In the genomic region with DNA sequence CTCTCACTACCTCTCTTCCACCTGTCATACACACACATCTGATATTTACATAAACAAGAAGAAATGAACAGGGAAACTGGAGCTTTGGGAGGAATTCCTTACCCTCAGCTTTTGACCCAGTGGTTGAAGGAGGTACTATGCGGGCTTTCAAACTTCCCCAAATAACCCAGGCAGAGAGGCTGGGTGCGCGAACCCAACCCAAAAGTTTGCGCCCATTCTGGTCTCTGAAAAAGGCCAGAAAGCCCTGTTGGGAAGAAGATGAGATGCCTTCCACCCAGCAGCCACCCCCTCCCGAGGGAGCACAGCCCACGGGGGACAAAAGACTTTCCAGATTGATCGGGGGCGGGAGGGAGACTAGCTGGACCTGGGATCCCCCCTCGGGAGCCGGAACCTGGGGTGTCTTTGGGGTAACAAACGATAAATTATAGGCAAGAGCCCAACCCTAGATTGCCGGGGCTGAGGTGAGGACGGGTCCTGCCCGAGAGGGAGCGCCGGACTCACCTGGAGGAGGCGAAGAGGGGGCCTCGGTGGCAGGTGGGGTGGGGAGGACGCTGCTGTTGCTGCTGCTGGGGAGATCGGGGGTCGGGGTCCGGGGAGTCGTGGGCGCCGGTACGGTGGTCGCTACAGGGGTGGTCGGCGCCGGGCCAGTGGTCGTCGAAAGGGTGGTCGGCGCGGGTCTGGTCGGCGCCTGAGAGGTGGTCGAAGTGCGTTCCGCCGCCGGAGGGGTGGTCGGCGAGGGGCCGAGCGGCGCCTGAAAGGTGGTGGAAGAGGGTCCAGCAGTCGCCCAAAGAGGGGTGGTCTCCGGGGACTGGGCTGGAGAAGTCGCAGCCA, we compare ENCODE assay signal across 7 cellular contexts. TPM values are rescaled to one million over a fixed set of nuclear protein-coding genes. Genes with fewer than 3 reads are reported as not detected.
DNase-seq lines count a peak whose midpoint lies in the region; ATAC-seq and TF ChIP-seq lines count a peak whose summit lies in the region.

No MANE protein-coding gene starts in this region.

- peak overlapping the region; percentile 77 for H3K4me3 Mint-ChIP-seq in stimulated activated naive CD8-positive, alpha-beta T cell treated with anti-CD3 and anti-CD28 coated beads, Interleukin-15, Interleukin-2, amounts not matched to agents 100 ng/mL and 50 ng/mL, for 24 hours

- peak overlapping the region; percentile 74 for H3K4me2 ChIP-seq in GM23248 (ENCODE audit: unreplicated experiment)

- no peak overlapping the region for H3K27ac ChIP-seq in GM23248
- H3K27ac ChIP-seq in Peyer's patch: peak overlapping the region; percentile 76 to 90 (median 84)
- H3K27ac ChIP-seq in brain microvascular endothelial cell: no peak overlapping the region

- no peaks in the 10 kb centered on the region for H3K79me2 ChIP-seq in GM23248 (ENCODE audit: insufficient read depth)

- H3K9me3 ChIP-seq in GM23248 (ENCODE audit: low read depth) (no peaks in the 10 kb centered on the region), Peyer's patch (no peaks in the 10 kb centered on the region)

- whole genome bisulfite sequencing in GM23248 (ENCODE audit: low coverage in 1 of 2, low lambda C conversion rate in 2 of 2, missing lambda C conversion rate in 2 of 2), 2 experiments: 1% methylated on average over 34 to 50 of the region's 50 CpGs

- ATAC-seq in left colon (no peak), GM19395 (IDR thresholded peaks at IDR 0.05; ENCODE audit: unreplicated experiment) (no peak)

- no peak for TF ChIP-seq POLR2A in Peyer's patch (IDR thresholded peaks at IDR 0.05)

- no peaks in the 10 kb centered on the region for H3K9me2 ChIP-seq in GM23248 (ENCODE audit: insufficient read depth)

- in situ Hi-C loops in GM23248 (cut with MboI): no loop called here
- in situ Hi-C loops in brain microvascular endothelial cell (cut with HindIII; ENCODE audit: low pct_ligation_motif_present, low sequenced_read_pairs): no loop called here

- no peaks in the 10 kb centered on the region for H3K36me3 Mint-ChIP-seq in stimulated activated naive CD8-positive, alpha-beta T cell treated with anti-CD3 and anti-CD28 coated beads, Interleukin-15, Interleukin-2, amounts not matched to agents 100 ng/mL and 50 ng/mL, for 24 hours (ENCODE audit: low read depth)

- H3K27ac Mint-ChIP-seq in stimulated activated naive CD8-positive, alpha-beta T cell treated with anti-CD3 and anti-CD28 coated beads, Interleukin-15, Interleukin-2, amounts not matched to agents 100 ng/mL and 50 ng/mL, for 24 hours: peak overlapping the region; percentile 65

- peak overlapping the region; percentile 94 for H2AFZ ChIP-seq in GM23248

- TF ChIP-seq CTCF in Peyer's patch (IDR thresholded peaks at IDR 0.05) (peak in 4 of 6 experiments; percentile 18 to 33 (median 31)), brain microvascular endothelial cell (IDR thresholded peaks at IDR 0.05; ENCODE audit: low read depth, low read length, missing control alignments) (no peak)

- intact Hi-C loops in left colon (cut with DNase I, micrococcal nuclease): no loop called here

- peak overlapping the region; percentile 78 for H3K9ac ChIP-seq in GM23248

- H3K4me3 ChIP-seq in GM23248: peak overlapping the region; percentile 81
- H3K4me3 ChIP-seq in Peyer's patch: peak overlapping the region; percentile 72 to 91 (median 78)
- peak overlapping the region; percentile 72 for H3K4me3 ChIP-seq in brain microvascular endothelial cell (ENCODE audit: low read depth, low read length)

- H3K27me3 Mint-ChIP-seq in stimulated activated naive CD8-positive, alpha-beta T cell treated with anti-CD3 and anti-CD28 coated beads, Interleukin-15, Interleukin-2, amounts not matched to agents 100 ng/mL and 50 ng/mL, for 24 hours: no peaks in the 10 kb centered on the region

- peak; percentile 45 for DNase-seq in GM23248
- DNase-seq in Peyer's patch: peak; percentile 27 to 63 (median 57)
- no peak for DNase-seq in brain microvascular endothelial cell
- DNase-seq in left colon: peak; percentile 39 to 43
- no peak for DNase-seq in NCI-H510A (lab: John Stamatoyannopoulos, UW)

- peaks cover 21% of the 10 kb centered on the region for H3F3A ChIP-seq in GM23248 (ENCODE audit: insufficient read depth)

- peaks cover 18% of the 10 kb centered on the region for H3K4me1 ChIP-seq in GM23248 (ENCODE audit: insufficient read depth)
- peaks cover 0 to 37% (median 8%) of the 10 kb centered on the region in 4 donors for H3K4me1 ChIP-seq in Peyer's patch

- peaks cover 50% of the 10 kb centered on the region for H3K4me1 Mint-ChIP-seq in stimulated activated naive CD8-positive, alpha-beta T cell treated with anti-CD3 and anti-CD28 coated beads, Interleukin-15, Interleukin-2, amounts not matched to agents 100 ng/mL and 50 ng/mL, for 24 hours (ENCODE audit: low read depth)

- H3K36me3 ChIP-seq in GM23248 (ENCODE audit: low read depth) (no peaks in the 10 kb centered on the region), Peyer's patch (no peaks in the 10 kb centered on the region), brain microvascular endothelial cell (replicated peaks) (no peaks in the 10 kb centered on the region)

- no peaks in the 10 kb centered on the region for H3K9me3 Mint-ChIP-seq in stimulated activated naive CD8-positive, alpha-beta T cell treated with anti-CD3 and anti-CD28 coated beads, Interleukin-15, Interleukin-2, amounts not matched to agents 100 ng/mL and 50 ng/mL, for 24 hours

- no peaks in the 10 kb centered on the region for H3K27me3 ChIP-seq in GM23248 (replicated peaks; ENCODE audit: insufficient read depth)
- no peaks in the 10 kb centered on the region for H3K27me3 ChIP-seq in Peyer's patch
- H3K27me3 ChIP-seq in brain microvascular endothelial cell (replicated peaks): no peaks in the 10 kb centered on the region

- no peaks in the 10 kb centered on the region for H4K20me1 ChIP-seq in GM23248 (ENCODE audit: insufficient read depth)

RNA-seq across cellular contexts. Expression of a gene that starts 0.8 kb away (rescaled TPM):
- total RNA-seq in GM23248 (2014; rRNA removed; shearing (Covaris generic)): 3.8 and 4.2 TPM in 2 replicates
- polyA plus RNA-seq in GM23248 (2016; fragmentation: Nextera tagmentation; extraction: Ambion mirVana): 2.1 and 2.3 TPM in 2 replicates
- 10 to 100 TPM in 2 of 4 donors, 1 to 10 TPM in 2; 8.1 to 15.1 (median 11.5) TPM for total RNA-seq in Peyer's patch
- 10 to 100 TPM in 1 of 2 donors, 1 to 10 TPM in 1; 8.3 to 11.6 TPM for total RNA-seq in left colon

Comparison
In these comparisons a context has a peak if more than half of its experiments do, and no peak if none do; other contexts are left out.
1. DNase-seq: peak in GM23248 (single experiment), Peyer's patch (3 of 3) and left colon (2 of 2); none in brain microvascular endothelial cell (single experiment) and NCI-H510A (single experiment).
2. H3K27ac ChIP-seq: peak in Peyer's patch (4 of 4); none in GM23248 (single experiment) and brain microvascular endothelial cell (single experiment).
3. Peak in every context shown above with its lines, with median percentiles within 50 percentile points of each other: H3K4me3 ChIP-seq.